ENCODE assay signal across 8 cellular contexts in the genomic region with DNA sequence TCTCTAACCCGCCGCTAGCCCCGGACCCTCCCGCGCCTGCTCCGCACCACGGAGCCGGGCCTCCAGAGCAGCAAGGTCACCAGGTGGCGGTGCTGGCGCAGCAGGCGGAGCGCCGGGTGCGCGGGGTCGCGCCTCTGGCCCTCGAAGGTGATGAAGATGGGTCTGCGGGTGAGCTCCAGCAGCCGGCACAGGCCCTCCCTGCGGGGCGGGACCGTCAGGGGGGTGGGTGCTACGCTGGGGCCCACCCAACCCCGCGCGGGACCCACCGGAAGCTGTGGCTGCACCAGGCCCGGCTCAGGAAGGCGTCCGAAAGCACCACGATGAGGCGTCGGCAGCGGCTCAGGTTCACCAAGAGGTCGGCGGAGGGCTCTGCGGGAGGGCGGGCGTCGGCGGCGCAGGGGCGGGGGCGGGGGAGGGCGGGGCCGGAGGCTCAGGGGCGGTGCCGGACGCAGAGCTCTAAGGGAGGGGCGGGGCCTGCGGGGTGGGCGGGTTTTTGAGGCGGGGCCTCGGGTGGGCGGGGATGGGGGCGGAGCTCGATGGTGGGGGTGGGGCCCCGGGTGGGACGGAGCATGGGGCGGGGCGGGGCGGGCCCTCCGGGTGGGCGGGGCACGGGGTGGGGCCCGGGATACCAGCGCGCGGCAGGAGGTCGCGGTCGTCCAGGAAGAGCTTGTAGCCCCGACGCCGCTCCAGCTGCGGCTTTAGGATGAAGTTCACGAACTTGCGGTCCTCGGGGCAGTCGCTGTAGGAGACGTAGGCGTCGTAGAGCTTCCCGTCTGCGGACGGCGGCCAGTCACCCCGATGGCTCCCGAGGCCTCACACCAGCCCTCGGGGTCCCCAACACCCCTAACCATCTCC.
DNase-seq lines count a peak whose midpoint lies in the region; TF ChIP-seq lines count a peak whose summit lies in the region.

No MANE protein-coding gene starts in this region.

- peaks cover 2% of the 10 kb centered on the region for H3K36me3 Mint-ChIP-seq in T-helper 2 cell treated with Interferon-gamma antibody and Interleukin-4, amounts not matched to agents 5 μg/mL and 100 μg/mL, for 36 hours (ENCODE audit: low read depth)

- peaks cover 0 to 8% (median 0%) of the 10 kb centered on the region in 11 experiments; a peak in 2 of 22 replicates for H3K27me3 ChIP-seq in BLaER1 treated with 17β-estradiol and CSF1 and Interleukin-3, amounts not matched to agents 10 nM and 100 nM

- peaks cover 3% of the 10 kb centered on the region for H3K4me1 Mint-ChIP-seq in T-helper 2 cell treated with Interferon-gamma antibody and Interleukin-4, amounts not matched to agents 5 μg/mL and 100 μg/mL, for 36 hours (ENCODE audit: low read depth)

- peak overlapping the region; percentile 92 to 100 (median 98) for H3K4me2 ChIP-seq in BLaER1 treated with 17β-estradiol and CSF1 and Interleukin-3, amounts not matched to agents 10 nM and 100 nM

- H3K9ac ChIP-seq in BLaER1 treated with 17β-estradiol and CSF1 and Interleukin-3, amounts not matched to agents 10 nM and 100 nM, result peak overlapping the region; percentile 63 to 83 (median 79)

- no peak overlapping the region for H3K4me3 Mint-ChIP-seq in T-helper 2 cell treated with Interferon-gamma antibody and Interleukin-4, amounts not matched to agents 5 μg/mL and 100 μg/mL, for 36 hours

- peak; percentile 9 for TF ChIP-seq CTCF in GM20000 (IDR thresholded peaks at IDR 0.05; ENCODE audit: extremely low read depth, missing control alignments)

- no peaks in the 10 kb centered on the region for H3K9me3 Mint-ChIP-seq in T-helper 2 cell treated with Interferon-gamma antibody and Interleukin-4, amounts not matched to agents 5 μg/mL and 100 μg/mL, for 36 hours

- peak overlapping the region; percentile 35 to 87 (median 80); a peak in 21 of 22 replicates for H3K27ac ChIP-seq in BLaER1 treated with 17β-estradiol and CSF1 and Interleukin-3, amounts not matched to agents 10 nM and 100 nM

- H3K4me1 ChIP-seq in BLaER1 treated with 17β-estradiol and CSF1 and Interleukin-3, amounts not matched to agents 10 nM and 100 nM, result peaks cover 16 to 51% (median 42%) of the 10 kb centered on the region in 10 experiments

- DNase-seq in GM20000 (ENCODE audit: low spot score), result peak; percentile 98
- peak; percentile 81 for DNase-seq in HuH-7.5 (ENCODE audit: low spot score)
- peak; percentile 86 for DNase-seq in T-helper 2 cell treated with Interferon-gamma antibody and Interleukin-4, amounts not matched to agents 5 μg/mL and 100 μg/mL, for 36 hours (ENCODE audit: low spot score)
- DNase-seq in astrocyte of the hippocampus (ENCODE audit: low read depth, low spot score), result peak; percentile 80
- DNase-seq in smooth muscle cell of the brain vasculature (ENCODE audit: low read depth, low spot score), result peak; percentile 26
- no peak for DNase-seq in cortex of kidney (lab: John Stamatoyannopoulos, UW)

- H3K36me3 ChIP-seq in BLaER1 treated with 17β-estradiol and CSF1 and Interleukin-3, amounts not matched to agents 10 nM and 100 nM, result no peaks in the 10 kb centered on the region

- H3K27me3 Mint-ChIP-seq in T-helper 2 cell treated with Interferon-gamma antibody and Interleukin-4, amounts not matched to agents 5 μg/mL and 100 μg/mL, for 36 hours (ENCODE audit: low read depth), result no peaks in the 10 kb centered on the region

- H3K9me3 ChIP-seq in BLaER1 treated with 17β-estradiol and CSF1 and Interleukin-3, amounts not matched to agents 10 nM and 100 nM (replicated peaks in 1 of 11), result no peaks in the 10 kb centered on the region

- H4K20me1 ChIP-seq in BLaER1 treated with 17β-estradiol and CSF1 and Interleukin-3, amounts not matched to agents 10 nM and 100 nM, result peaks cover 0 to 25% (median 0%) of the 10 kb centered on the region in 11 experiments; a peak in 4 of 22 replicates

- H3K4me3 ChIP-seq in BLaER1 treated with 17β-estradiol and CSF1 and Interleukin-3, amounts not matched to agents 10 nM and 100 nM, result peak overlapping the region; percentile 54 to 80 (median 64)
- peak overlapping the region; percentile 24 for H3K4me3 ChIP-seq in iPS-11a (ENCODE audit: low read depth, low read length)

- H3K27ac Mint-ChIP-seq in T-helper 2 cell treated with Interferon-gamma antibody and Interleukin-4, amounts not matched to agents 5 μg/mL and 100 μg/mL, for 36 hours, result no peak overlapping the region
